ENCODE assay signal across 1 cellular context in the genomic region with DNA sequence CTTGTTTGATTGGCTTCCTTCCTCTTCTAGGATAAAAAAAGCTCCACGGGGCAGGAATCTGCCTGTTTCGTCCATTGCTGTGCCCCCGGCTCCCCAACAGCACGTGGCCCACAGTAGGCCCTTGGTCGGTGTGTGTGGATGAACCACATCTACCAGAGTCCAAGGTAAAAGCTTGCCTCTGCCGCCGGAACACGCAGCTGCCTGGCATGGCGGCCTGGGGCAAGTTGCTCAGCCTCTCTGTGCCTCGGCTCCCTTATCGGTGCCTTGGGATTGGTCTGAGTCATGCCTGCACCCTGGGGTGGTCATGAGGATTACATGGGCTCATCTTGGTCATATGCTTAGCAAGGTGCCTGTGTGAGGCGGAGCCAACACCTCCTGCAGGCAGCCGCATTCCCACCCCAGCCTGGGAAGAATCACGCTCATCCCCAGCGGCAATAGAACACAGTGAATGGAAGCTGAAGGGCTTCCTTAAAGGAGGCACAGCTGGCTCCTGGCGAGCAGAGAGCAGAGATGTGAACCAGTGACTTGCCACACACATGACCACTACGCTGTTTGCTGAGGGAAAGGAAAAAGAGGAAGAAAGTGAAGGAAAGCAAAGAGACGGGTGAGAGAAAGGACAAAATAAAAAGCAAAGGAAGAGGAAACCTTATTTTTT.
TF ChIP-seq lines count a peak whose summit lies in the region.

No MANE protein-coding gene starts in this region.

TF ChIP-seq in K562, 482 proteins besides CTCF, POLR2A, EP300 and RAD21 (continued from another document and continues in another):
- TF ChIP-seq MGA (IDR thresholded peaks at IDR 0.05), result peak; percentile 82
- TF ChIP-seq SMARCA4 (IDR thresholded peaks at IDR 0.05), result 0 out of 2 replicates have a peak, but pooled peaks have one; percentile 59
- peak; percentile 68 for TF ChIP-seq ARID1B (IDR thresholded peaks at IDR 0.05)
- no peak for TF ChIP-seq CBX2 (IDR thresholded peaks at IDR 0.05; ENCODE audit: insufficient read depth, low read length, poor library complexity, severe bottlenecking)
- no peak for TF ChIP-seq ZNF436 (CRISPR knock-in tag; IDR thresholded peaks at IDR 0.05)
- no peak for TF ChIP-seq ZNF277 (CRISPR knock-in tag; IDR thresholded peaks at IDR 0.05; ENCODE audit: borderline replicate concordance)
- TF ChIP-seq NFE2 (IDR thresholded peaks at IDR 0.05; ENCODE audit: low read depth), result peak; percentile 64
- TF ChIP-seq YBX1 (IDR thresholded peaks at IDR 0.05), result no peak
- TF ChIP-seq NR3C1 (CRISPR knock-in tag; IDR thresholded peaks at IDR 0.05), result no peak
- TF ChIP-seq POLR2G (IDR thresholded peaks at IDR 0.05; ENCODE audit: low read depth, low read length), result peak; percentile 81
- TF ChIP-seq HDAC8 (tag; IDR thresholded peaks at IDR 0.05), result peak; percentile 63; the same call in 1 of the 2 replicates
- TF ChIP-seq SMAD4 (CRISPR knock-in tag; conservative IDR thresholded peaks at IDR 0.05), result 0 out of 2 replicates have a peak, but pooled peaks have one; percentile 42
- TF ChIP-seq OTX1 (CRISPR knock-in tag; IDR thresholded peaks at IDR 0.05), result no peak
- no peak for TF ChIP-seq DDX20 (tag; IDR thresholded peaks at IDR 0.05; ENCODE audit: low read depth)
- TF ChIP-seq KDM5B (IDR thresholded peaks at IDR 0.05; ENCODE audit: insufficient replicate concordance, low read depth, low read length), result peak; percentile 39
- TF ChIP-seq FOXK1 (CRISPR knock-in tag; IDR thresholded peaks at IDR 0.05; ENCODE audit: borderline replicate concordance), result no peak
- TF ChIP-seq, protein P1, sequence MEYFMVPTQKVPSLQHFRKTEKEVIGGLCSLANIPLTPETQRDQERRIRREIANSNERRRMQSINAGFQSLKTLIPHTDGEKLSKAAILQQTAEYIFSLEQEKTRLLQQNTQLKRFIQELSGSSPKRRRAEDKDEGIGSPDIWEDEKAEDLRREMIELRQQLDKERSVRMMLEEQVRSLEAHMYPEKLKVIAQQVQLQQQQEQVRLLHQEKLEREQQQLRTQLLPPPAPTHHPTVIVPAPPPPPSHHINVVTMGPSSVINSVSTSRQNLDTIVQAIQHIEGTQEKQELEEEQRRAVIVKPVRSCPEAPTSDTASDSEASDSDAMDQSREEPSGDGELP (CRISPR knock-in tag; IDR thresholded peaks at IDR 0.05; ENCODE audit: borderline replicate concordance), result peak; percentile 81
- TF ChIP-seq ZNF197 (CRISPR knock-in tag; IDR thresholded peaks at IDR 0.05; ENCODE audit: low read depth), result no peak
- TF ChIP-seq NFE2L1 (tag; IDR thresholded peaks at IDR 0.05; ENCODE audit: borderline replicate concordance, low read depth), result no peak
- no peak for TF ChIP-seq MEF2A (IDR thresholded peaks at IDR 0.05; ENCODE audit: control insufficient read depth, low read depth, low read length)
- TF ChIP-seq RFX5 (IDR thresholded peaks at IDR 0.05; ENCODE audit: low read depth, low read length), result no peak
- TF ChIP-seq ZKSCAN3 (CRISPR knock-in tag; IDR thresholded peaks at IDR 0.05), result no peak
- no peak for TF ChIP-seq MCM7 (IDR thresholded peaks at IDR 0.05)
- peak; percentile 40 for TF ChIP-seq FOS (IDR thresholded peaks at IDR 0.05; ENCODE audit: extremely low read depth, insufficient read length)
- TF ChIP-seq ZNF41 (CRISPR knock-in tag; conservative IDR thresholded peaks at IDR 0.05), result no peak
- no peak for TF ChIP-seq BRF1 (IDR thresholded peaks at IDR 0.05; ENCODE audit: borderline replicate concordance, extremely low read depth, insufficient read length)
- no peak for TF ChIP-seq RBBP5 (IDR thresholded peaks at IDR 0.05; ENCODE audit: borderline replicate concordance, insufficient read depth, low read length, poor library complexity, severe bottlenecking)
- no peak for TF ChIP-seq SIN3A (IDR thresholded peaks at IDR 0.05; ENCODE audit: borderline replicate concordance in 2 of 2, control insufficient read depth in 1 of 2, low read depth in 2 of 2, low read length in 2 of 2)
- no peak for TF ChIP-seq RBM22 (IDR thresholded peaks at IDR 0.05; ENCODE audit: low read depth, low read length, poor library complexity, severe bottlenecking)
- peak; percentile 95 for TF ChIP-seq ZFP36 (IDR thresholded peaks at IDR 0.05; ENCODE audit: low read depth, low read length, partially characterized antibody)
- TF ChIP-seq TAF9B (IDR thresholded peaks at IDR 0.05; ENCODE audit: partially characterized antibody), result no peak
- peak; percentile 38; the same call in 1 of the 2 replicates for TF ChIP-seq CREM (IDR thresholded peaks at IDR 0.05; ENCODE audit: low read depth)
- TF ChIP-seq, protein P2, sequence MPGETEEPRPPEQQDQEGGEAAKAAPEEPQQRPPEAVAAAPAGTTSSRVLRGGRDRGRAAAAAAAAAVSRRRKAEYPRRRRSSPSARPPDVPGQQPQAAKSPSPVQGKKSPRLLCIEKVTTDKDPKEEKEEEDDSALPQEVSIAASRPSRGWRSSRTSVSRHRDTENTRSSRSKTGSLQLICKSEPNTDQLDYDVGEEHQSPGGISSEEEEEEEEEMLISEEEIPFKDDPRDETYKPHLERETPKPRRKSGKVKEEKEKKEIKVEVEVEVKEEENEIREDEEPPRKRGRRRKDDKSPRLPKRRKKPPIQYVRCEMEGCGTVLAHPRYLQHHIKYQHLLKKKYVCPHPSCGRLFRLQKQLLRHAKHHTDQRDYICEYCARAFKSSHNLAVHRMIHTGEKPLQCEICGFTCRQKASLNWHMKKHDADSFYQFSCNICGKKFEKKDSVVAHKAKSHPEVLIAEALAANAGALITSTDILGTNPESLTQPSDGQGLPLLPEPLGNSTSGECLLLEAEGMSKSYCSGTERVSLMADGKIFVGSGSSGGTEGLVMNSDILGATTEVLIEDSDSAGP (CRISPR knock-in tag; IDR thresholded peaks at IDR 0.05), result 0 out of 2 replicates have a peak, but pooled peaks have one; percentile 13
- no peak for TF ChIP-seq SREBF2 (CRISPR knock-in tag; IDR thresholded peaks at IDR 0.05)
- no peak for TF ChIP-seq NFXL1 (CRISPR knock-in tag; IDR thresholded peaks at IDR 0.05)
- TF ChIP-seq NFIC (IDR thresholded peaks at IDR 0.05), result no peak
- peak; percentile 76; the same call in 1 of the 2 replicates for TF ChIP-seq MITF (IDR thresholded peaks at IDR 0.05)
- peak; percentile 59 for TF ChIP-seq HNRNPLL (IDR thresholded peaks at IDR 0.05; ENCODE audit: low read depth, low read length, poor library complexity, severe bottlenecking)
- TF ChIP-seq E2F6 (IDR thresholded peaks at IDR 0.05; ENCODE audit: borderline replicate concordance in 1 of 2, extremely low read depth in 1 of 2, insufficient read depth in 1 of 2, insufficient read length in 1 of 2, low read depth in 1 of 2, low read length in 1 of 2, poor library complexity in 1 of 2, severe bottlenecking in 1 of 2), result peak; percentile 27 to 34
- no peak for TF ChIP-seq TAF1 (IDR thresholded peaks at IDR 0.05; ENCODE audit: control insufficient read depth, extremely low read depth, insufficient read depth, low read length, severe bottlenecking)
- no peak for TF ChIP-seq ZNF77 (CRISPR knock-in tag; IDR thresholded peaks at IDR 0.05)
- TF ChIP-seq, protein P3, sequence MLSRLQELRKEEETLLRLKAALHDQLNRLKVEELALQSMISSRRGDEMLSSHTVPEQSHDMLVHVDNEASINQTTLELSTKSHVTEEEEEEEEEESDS (CRISPR knock-in tag; IDR thresholded peaks at IDR 0.05), result no peak
